11 cellular contexts compared by ENCODE assay signal in genomic region chr2:118557016-118557415, GRCh38.
"Had no signal": no experiment of that assay in that cellular context is flagged by ENCODE, and none has a peak within 500 bp of the region (broad histone marks: within the 10 kb centered on the region; RNA-seq: fewer than 3 reads in every experiment).

No MANE protein-coding gene starts in this region.

- H3K4me2 ChIP-seq: GM23338 had no signal

- DNase-seq: GM23248, GOT3, H7, H9, HCEC 1CT, HFFc6 had no signal

- H3K27ac ChIP-seq: GM23248 had no signal

- H3K4me3 ChIP-seq: GM23248, GM23338, HAP-1 had no signal

- FAIRE-seq: H1, H54 had no signal

- ATAC-seq: GM23338, HCT116 had no signal

- H3K9me3 Mint-ChIP-seq: GM23338, H9, HFFc6 had no signal

- H3K4me3 Mint-ChIP-seq: GM23338, H9, HFFc6 had no signal

- H2AFZ ChIP-seq: GM23248, GM23338 had no signal

- H3K9ac ChIP-seq: GM23248 had no signal

- H3K27ac Mint-ChIP-seq: GM23338, H9, HFFc6 had no signal

- H3K4me1 ChIP-seq: HAP-1 had no signal

- H3K36me3 ChIP-seq: HAP-1 had no signal
